ENCODE assay signal across 13 cellular contexts in genomic region chr7:81676813-81677212, GRCh38.
A peak's percentile ranks its signal among the peaks of the same experiment; 100 is the strongest.
DNase-seq lines count a peak whose midpoint lies in the region; ATAC-seq, FAIRE-seq and TF ChIP-seq lines count a peak whose summit lies in the region.
"Had no signal": no experiment of that assay in that cellular context is flagged by ENCODE, and none has a peak within 500 bp of the region (broad histone marks: within the 10 kb centered on the region; RNA-seq: fewer than 3 reads in every experiment).

No MANE protein-coding gene starts in this region.

- H2AFZ ChIP-seq in astrocyte (ENCODE audit: low read depth, low read length) (no peak overlapping the region), mesenchymal stem cell (ENCODE audit: low read depth, low read length) (peak overlapping the region; percentile 14)

- H3K79me1 ChIP-seq in mesenchymal stem cell (replicated peaks; ENCODE audit: low read length, poor library complexity, severe bottlenecking): no peaks in the 10 kb centered on the region

- H2BK15ac ChIP-seq in mesenchymal stem cell (ENCODE audit: low read depth, poor library complexity, severe bottlenecking): no peak overlapping the region

- ATAC-seq in CD8-positive, alpha-beta T cell: no peak

- H3K18ac ChIP-seq in mesenchymal stem cell (ENCODE audit: low read depth in 1 of 2, low read length in 2 of 2): peak overlapping the region; percentile 70 to 76

- H3K27me3 Mint-ChIP-seq in astrocyte (ENCODE audit: low read depth, unreplicated experiment): no peaks in the 10 kb centered on the region
- no peaks in the 10 kb centered on the region for H3K27me3 Mint-ChIP-seq in mesothelial cell of epicardium (ENCODE audit: low read depth)
- H3K27me3 Mint-ChIP-seq in CD8-positive, alpha-beta T cell (ENCODE audit: low read depth): no peaks in the 10 kb centered on the region
- H3K27me3 Mint-ChIP-seq: stimulated activated naive CD8-positive, alpha-beta T cell treated with anti-CD3 and anti-CD28 coated beads, Interleukin-15, Interleukin-2, amounts not matched to agents 100 ng/mL and 50 ng/mL, for 24 hours had no signal

- no peaks in the 10 kb centered on the region for H3K36me3 ChIP-seq in astrocyte (ENCODE audit: insufficient read depth, low read length)
- H3K36me3 ChIP-seq in mesenchymal stem cell (ENCODE audit: control insufficient read depth in 1 of 2, insufficient read depth in 2 of 2, low read depth in 1 of 2, low read length in 2 of 2): no peaks in the 10 kb centered on the region
- no peaks in the 10 kb centered on the region for H3K36me3 ChIP-seq in vagina
- no peaks in the 10 kb centered on the region for H3K36me3 ChIP-seq in CD8-positive, alpha-beta T cell (ENCODE audit: insufficient read depth, low read length)
- H3K36me3 ChIP-seq: neutrophil had no signal

- no peak for TF ChIP-seq CTCF in NB4 (IDR thresholded peaks at IDR 0.05; ENCODE audit: low read depth, low read length)
- no peak for TF ChIP-seq CTCF in astrocyte (IDR thresholded peaks at IDR 0.05; ENCODE audit: insufficient read depth, low read depth, low read length)
- no peak for TF ChIP-seq CTCF in mesothelial cell of epicardium (IDR thresholded peaks at IDR 0.05; ENCODE audit: unreplicated experiment)
- no peak for TF ChIP-seq CTCF in vagina (IDR thresholded peaks at IDR 0.05)
- no peak for TF ChIP-seq CTCF in CD8-positive, alpha-beta T cell (IDR thresholded peaks at IDR 0.05)

- H3K27me3 ChIP-seq in astrocyte (ENCODE audit: insufficient read depth, low read length): no peaks in the 10 kb centered on the region
- no peaks in the 10 kb centered on the region for H3K27me3 ChIP-seq in mesenchymal stem cell (ENCODE audit: control insufficient read depth in 1 of 2, insufficient read depth in 1 of 2, low read length in 2 of 2)
- H3K27me3 ChIP-seq in vagina: no peaks in the 10 kb centered on the region
- no peaks in the 10 kb centered on the region for H3K27me3 ChIP-seq in CD8-positive, alpha-beta T cell (ENCODE audit: insufficient read depth, low read length)
- H3K27me3 ChIP-seq: neutrophil had no signal

- POLR2A ChIA-PET in CD8-positive, alpha-beta T cell (lab: Charles Lee): no interaction called here

- H3K9me3 ChIP-seq in astrocyte (ENCODE audit: insufficient read depth, low read depth, low read length) (no peaks in the 10 kb centered on the region), mesenchymal stem cell (ENCODE audit: control insufficient read depth, low read length) (no peaks in the 10 kb centered on the region), vagina (no peaks in the 10 kb centered on the region)
- no peaks in the 10 kb centered on the region for H3K9me3 ChIP-seq in CD8-positive, alpha-beta T cell (ENCODE audit: low read length)
- H3K9me3 ChIP-seq: neutrophil had no signal

- H2AK5ac ChIP-seq in mesenchymal stem cell (ENCODE audit: low read length, severe bottlenecking): no peak overlapping the region

- peak overlapping the region; percentile 6 for H3K27ac Mint-ChIP-seq in astrocyte (ENCODE audit: unreplicated experiment)
- H3K27ac Mint-ChIP-seq in mesothelial cell of epicardium: no peak overlapping the region
- H3K27ac Mint-ChIP-seq in CD8-positive, alpha-beta T cell: no peak overlapping the region
- H3K27ac Mint-ChIP-seq: stimulated activated naive CD8-positive, alpha-beta T cell treated with anti-CD3 and anti-CD28 coated beads, Interleukin-15, Interleukin-2, amounts not matched to agents 100 ng/mL and 50 ng/mL, for 24 hours; T-helper 1 cell treated with Interleukin-12 subunit alpha and Interleukin-12 subunit beta and Interleukin-4 antibody, amounts not matched to agents 30 μg/mL and 1 μg/mL, for 36 hours had no signal

- CTCF ChIA-PET in CD8-positive, alpha-beta T cell (lab: Charles Lee): no interaction called here

- peak overlapping the region; percentile 69 to 72 for H2BK12ac ChIP-seq in mesenchymal stem cell (ENCODE audit: low read length in 2 of 2)

- H3K4me1 ChIP-seq in astrocyte (ENCODE audit: insufficient read depth, low read length) (no peaks in the 10 kb centered on the region), mesenchymal stem cell (ENCODE audit: control insufficient read depth, insufficient read depth, low read depth, low read length) (peaks cover 1% of the 10 kb centered on the region), vagina (no peaks in the 10 kb centered on the region)
- H3K4me1 ChIP-seq in CD8-positive, alpha-beta T cell (ENCODE audit: insufficient read depth, low read length): no peaks in the 10 kb centered on the region

- H3K4me3 ChIP-seq in NB4 (ENCODE audit: low read depth, low read length) (no peak overlapping the region), astrocyte (ENCODE audit: insufficient read depth, low read depth, low read length) (no peak overlapping the region), mesenchymal stem cell (ENCODE audit: insufficient read depth in 1 of 2, low read depth in 1 of 2, low read length in 2 of 2) (no peak overlapping the region), vagina (no peak overlapping the region)
- H3K4me3 ChIP-seq in CD8-positive, alpha-beta T cell (ENCODE audit: low read depth, low read length): no peak overlapping the region

- no peak for FAIRE-seq in astrocyte (lab: Jason Lieb, UNC)

- peak overlapping the region in 1 of 2 experiments; percentile 79 for H3K14ac ChIP-seq in mesenchymal stem cell (ENCODE audit: low read length in 2 of 2)

- H3K4ac ChIP-seq in mesenchymal stem cell (ENCODE audit: low read depth in 1 of 2, low read length in 2 of 2): peak overlapping the region in 1 of 2 experiments; percentile 80

- no peak overlapping the region for H4K91ac ChIP-seq in mesenchymal stem cell (ENCODE audit: low read length)

- H3K9ac ChIP-seq in astrocyte (ENCODE audit: low read length) (no peak overlapping the region), mesenchymal stem cell (ENCODE audit: low read length) (no peak overlapping the region)

- no peak overlapping the region for H2BK120ac ChIP-seq in mesenchymal stem cell (ENCODE audit: low read depth, low read length)

- peak overlapping the region; percentile 67 for H4K8ac ChIP-seq in mesenchymal stem cell (ENCODE audit: low read length)

- H3K27ac ChIP-seq in astrocyte (ENCODE audit: low read depth, low read length): no peak overlapping the region
- no peak overlapping the region for H3K27ac ChIP-seq in mesenchymal stem cell (ENCODE audit: low read length, poor library complexity, severe bottlenecking)
- no peak overlapping the region for H3K27ac ChIP-seq in vagina
- H3K27ac ChIP-seq in CD8-positive, alpha-beta T cell (ENCODE audit: low read depth, low read length): no peak overlapping the region
- H3K27ac ChIP-seq: neutrophil had no signal

- H3K9me3 Mint-ChIP-seq in astrocyte (ENCODE audit: unreplicated experiment) (no peaks in the 10 kb centered on the region), mesothelial cell of epicardium (no peaks in the 10 kb centered on the region)
- peaks cover 3% of the 10 kb centered on the region for H3K9me3 Mint-ChIP-seq in CD8-positive, alpha-beta T cell
- H3K9me3 Mint-ChIP-seq: T-helper 1 cell treated with Interleukin-12 subunit alpha and Interleukin-12 subunit beta and Interleukin-4 antibody, amounts not matched to agents 30 μg/mL and 1 μg/mL, for 36 hours had no signal

- DNase-seq in EH (ENCODE audit: low read depth) (peak; percentile 42), NB4 (ENCODE audit: low read depth) (peak; percentile 30), astrocyte (ENCODE audit: low read depth) (peak; percentile 58), mesenchymal stem cell (peak; percentile 36), mesothelial cell of epicardium (ENCODE audit: low spot score in 2 of 2, unreplicated experiment in 2 of 2) (no peak), ureter (ENCODE audit: low spot score) (no peak), vagina (ENCODE audit: extremely low spot score in 2 of 2) (no peak)
- DNase-seq in CD8-positive, alpha-beta T cell: no peak
- DNase-seq: NCI-H526 treated with DMSO at 0.1 percent for 48 hours; stimulated activated CD4-positive, alpha-beta T cell treated with anti-CD3 and anti-CD28 coated beads, Interleukin-1b, Interleukin-23, amount 100 ng/mL, for 48 hours had no signal

- no peaks in the 10 kb centered on the region for H3K36me3 Mint-ChIP-seq in astrocyte (ENCODE audit: low read depth, unreplicated experiment)
- no peaks in the 10 kb centered on the region for H3K36me3 Mint-ChIP-seq in mesothelial cell of epicardium
- H3K36me3 Mint-ChIP-seq in CD8-positive, alpha-beta T cell: no peaks in the 10 kb centered on the region

- H3K4me2 ChIP-seq in astrocyte (ENCODE audit: low read length) (no peak overlapping the region), mesenchymal stem cell (ENCODE audit: low read length, poor library complexity, severe bottlenecking) (no peak overlapping the region)

- intact Hi-C loops in vagina (cut with DNase I): no loop called here
- intact Hi-C loops in CD8-positive, alpha-beta T cell (cut with DNase I, micrococcal nuclease): no loop called here

- TF ChIP-seq POLR2A in NB4 (IDR thresholded peaks at IDR 0.05; ENCODE audit: extremely low read depth, insufficient read length) (no peak), vagina (IDR thresholded peaks at IDR 0.05) (no peak)

- no peaks in the 10 kb centered on the region for H3K79me2 ChIP-seq in astrocyte (ENCODE audit: insufficient read depth, low read length)

- H2BK5ac ChIP-seq in mesenchymal stem cell (ENCODE audit: low read depth, low read length, poor library complexity, severe bottlenecking): no peak overlapping the region

- H3K4me1 Mint-ChIP-seq in astrocyte (ENCODE audit: low read depth, unreplicated experiment): peaks cover 9% of the 10 kb centered on the region
- peaks cover 13% of the 10 kb centered on the region for H3K4me1 Mint-ChIP-seq in mesothelial cell of epicardium
- no peaks in the 10 kb centered on the region for H3K4me1 Mint-ChIP-seq in CD8-positive, alpha-beta T cell (ENCODE audit: low read depth)

- 40% methylated on average over 1 of the region's 1 CpG for WGBS in mesenchymal stem cell

- no peak overlapping the region for H3K23ac ChIP-seq in mesenchymal stem cell (ENCODE audit: low read length in 2 of 2)

- no peaks in the 10 kb centered on the region for H4K20me1 ChIP-seq in astrocyte (ENCODE audit: insufficient read depth, low read length)

- no peak overlapping the region for H3K4me3 Mint-ChIP-seq in astrocyte (ENCODE audit: unreplicated experiment)
- no peak overlapping the region for H3K4me3 Mint-ChIP-seq in mesothelial cell of epicardium
- no peak overlapping the region for H3K4me3 Mint-ChIP-seq in CD8-positive, alpha-beta T cell
- H3K4me3 Mint-ChIP-seq: stimulated activated naive CD8-positive, alpha-beta T cell treated with anti-CD3 and anti-CD28 coated beads, Interleukin-15, Interleukin-2, amounts not matched to agents 100 ng/mL and 50 ng/mL, for 24 hours; T-helper 1 cell treated with Interleukin-12 subunit alpha and Interleukin-12 subunit beta and Interleukin-4 antibody, amounts not matched to agents 30 μg/mL and 1 μg/mL, for 36 hours had no signal

Comparison
In these comparisons a context has a peak if more than half of its experiments do, and no peak if none do; other contexts are left out.
1. DNase-seq: peak in EH (single experiment), NB4 (single experiment), astrocyte (single experiment) and mesenchymal stem cell (single experiment); none in mesothelial cell of epicardium (0 of 2), ureter (single experiment), vagina (0 of 2) and CD8-positive, alpha-beta T cell (0 of 7).